In genomic region chr18:11308499-11308898, GRCh38 we compare ENCODE assay signal across 1 cellular context.
TF ChIP-seq lines count a peak whose summit lies in the region.

No MANE protein-coding gene starts in this region.

TF ChIP-seq in GM12878, 131 proteins besides CTCF, POLR2A, EP300 and RAD21:
- TF ChIP-seq PKNOX1 (IDR thresholded peaks at IDR 0.05) (peak; percentile 26; the same call in 1 of the 2 replicates), PBX3 (IDR thresholded peaks at IDR 0.05; ENCODE audit: insufficient replicate concordance, low read depth, low read length) (no peak), IKZF2 (IDR thresholded peaks at IDR 0.05) (0 out of 4 replicates have a peak, but pooled peaks of 1 of the 2 experiments have one; percentile 11), RUNX3 (IDR thresholded peaks at IDR 0.05; ENCODE audit: low read length) (peak; percentile 39; the same call in 1 of the 2 replicates)
TF ChIP-seq in GM12878: peak in this region for 3.
